ENCODE assay signal across 13 cellular contexts in genomic region chr1:210310562-210310961, GRCh38. TPM values are rescaled to one million over a fixed set of nuclear protein-coding genes. Genes with fewer than 3 reads are reported as not detected.
DNase-seq lines count a peak whose midpoint lies in the region; ATAC-seq and TF ChIP-seq lines count a peak whose summit lies in the region.
"Had no signal": no experiment of that assay in that cellular context is flagged by ENCODE, and none has a peak within 500 bp of the region (broad histone marks: within the 10 kb centered on the region; RNA-seq: fewer than 3 reads in every experiment).

No MANE protein-coding gene starts in this region.

- H3K79me2 ChIP-seq in ACC112 (ENCODE audit: control insufficient read depth, insufficient read depth, low read length, unreplicated experiment) (no peaks in the 10 kb centered on the region), neural progenitor cell (ENCODE audit: low read depth) (no peaks in the 10 kb centered on the region)

- H3K27ac Mint-ChIP-seq in neural progenitor cell, result no peak overlapping the region
- H3K27ac Mint-ChIP-seq: dendritic cell treated with granulocyte-macrophage colony-stimulating factor and Interleukin-4, amounts not matched to agents 40 ng/mL and 50 ng/mL, for 4 days had no signal

- H3K4me1 Mint-ChIP-seq in neural progenitor cell, result peaks cover 6% of the 10 kb centered on the region

- H4K20me1 ChIP-seq in neural progenitor cell (ENCODE audit: low read depth), result no peaks in the 10 kb centered on the region

- H3K9ac ChIP-seq in HUES48 (ENCODE audit: low read depth, low read length) (no peak overlapping the region), neural progenitor cell (no peak overlapping the region)

- ATAC-seq in GM19397 (IDR thresholded peaks at IDR 0.05; ENCODE audit: unreplicated experiment) (no peak), HG03095 (IDR thresholded peaks at IDR 0.05; ENCODE audit: unreplicated experiment) (no peak), GM19395 (IDR thresholded peaks at IDR 0.05; ENCODE audit: unreplicated experiment) (no peak)

- no peak for DNase-seq in brain microvascular endothelial cell
- DNase-seq in neural progenitor cell (ENCODE audit: low spot score), result no peak
- no peak for DNase-seq in NCI-H2196 (lab: John Stamatoyannopoulos, UW; ENCODE audit: unreplicated experiment)
- DNase-seq: activated gamma-delta T cell, esophagus squamous epithelium had no signal

- H3K27ac ChIP-seq in ACC112 (ENCODE audit: low read depth, low read length) (no peak overlapping the region), HUES48 (ENCODE audit: low read depth, low read length) (no peak overlapping the region), brain microvascular endothelial cell (no peak overlapping the region), neural progenitor cell (no peak overlapping the region)

- in situ Hi-C loops in brain microvascular endothelial cell (cut with HindIII; ENCODE audit: low pct_ligation_motif_present, low sequenced_read_pairs), result no loop called here

- TF ChIP-seq CTCF in brain microvascular endothelial cell (IDR thresholded peaks at IDR 0.05; ENCODE audit: low read depth, low read length, missing control alignments) (no peak), neural progenitor cell (IDR thresholded peaks at IDR 0.05) (no peak)

- peak overlapping the region; percentile 60 for H3K4me3 ChIP-seq in ACC112 (ENCODE audit: low read depth, low read length)
- peak overlapping the region; percentile 40 for H3K4me3 ChIP-seq in HUES48 (ENCODE audit: low read depth, low read length)
- peak overlapping the region; percentile 54 for H3K4me3 ChIP-seq in brain microvascular endothelial cell (ENCODE audit: low read depth, low read length)
- H3K4me3 ChIP-seq in neural progenitor cell, result peak overlapping the region; percentile 73

- H3K4me3 Mint-ChIP-seq in neural progenitor cell, result no peak overlapping the region

- peaks cover 5% of the 10 kb centered on the region for H3F3A ChIP-seq in neural progenitor cell (ENCODE audit: low read depth)

- no peaks in the 10 kb centered on the region for H3K9me3 Mint-ChIP-seq in neural progenitor cell
- H3K9me3 Mint-ChIP-seq: dendritic cell treated with granulocyte-macrophage colony-stimulating factor and Interleukin-4, amounts not matched to agents 40 ng/mL and 50 ng/mL, for 4 days had no signal

- H3K36me3 Mint-ChIP-seq in neural progenitor cell, result no peaks in the 10 kb centered on the region

- H3K9me3 ChIP-seq in HUES48 (ENCODE audit: control insufficient read depth, insufficient read depth, low read length), result no peaks in the 10 kb centered on the region
- no peaks in the 10 kb centered on the region for H3K9me3 ChIP-seq in neural progenitor cell (ENCODE audit: low read depth)
- H3K9me3 ChIP-seq: ascending aorta, esophagus squamous epithelium, heart right ventricle had no signal

- peak overlapping the region; percentile 97 for H3K4me2 ChIP-seq in neural progenitor cell

- H3K27me3 Mint-ChIP-seq in neural progenitor cell (ENCODE audit: insufficient read depth, low read depth), result peaks cover 3% of the 10 kb centered on the region

- H3K36me3 ChIP-seq in ACC112 (ENCODE audit: insufficient read depth, low read length) (no peaks in the 10 kb centered on the region), HUES48 (ENCODE audit: control insufficient read depth, insufficient read depth, low read length) (no peaks in the 10 kb centered on the region), brain microvascular endothelial cell (replicated peaks) (no peaks in the 10 kb centered on the region), neural progenitor cell (no peaks in the 10 kb centered on the region)
- H3K36me3 ChIP-seq: ascending aorta, esophagus squamous epithelium, heart right ventricle had no signal

- H3K4me1 ChIP-seq in ACC112 (ENCODE audit: control insufficient read depth, insufficient read depth, low read length, unreplicated experiment), result peaks cover 18% of the 10 kb centered on the region
- H3K4me1 ChIP-seq in HUES48 (ENCODE audit: control insufficient read depth, insufficient read depth, low read length), result 0 out of 2 replicates have a peak, but pooled peaks cover 10% of the 10 kb centered on the region
- H3K4me1 ChIP-seq in neural progenitor cell, result peaks cover 4% of the 10 kb centered on the region

- H3K27me3 ChIP-seq in ACC112 (ENCODE audit: insufficient read depth, low read length) (0 out of 2 replicates have a peak, but pooled peaks cover 7% of the 10 kb centered on the region), HUES48 (ENCODE audit: control insufficient read depth, insufficient read depth, low read length) (peaks cover 10% of the 10 kb centered on the region), brain microvascular endothelial cell (replicated peaks) (peaks cover 10% of the 10 kb centered on the region), neural progenitor cell (no peaks in the 10 kb centered on the region)
- H3K27me3 ChIP-seq: ascending aorta had no signal

- H2AFZ ChIP-seq in ACC112 (ENCODE audit: low read length, unreplicated experiment) (peak overlapping the region; percentile 35), neural progenitor cell (replicated peaks) (peak overlapping the region; percentile 6)

RNA-seq across cellular contexts. Expression of gene HHAT, which starts 18.1 kb away (rescaled TPM):
- 10.3 and 15.4 TPM in 2 replicates for total RNA-seq in neural progenitor cell (ENCODE audit: low replicate concordance)
